18 cellular contexts compared by ENCODE assay signal in the genomic region with DNA sequence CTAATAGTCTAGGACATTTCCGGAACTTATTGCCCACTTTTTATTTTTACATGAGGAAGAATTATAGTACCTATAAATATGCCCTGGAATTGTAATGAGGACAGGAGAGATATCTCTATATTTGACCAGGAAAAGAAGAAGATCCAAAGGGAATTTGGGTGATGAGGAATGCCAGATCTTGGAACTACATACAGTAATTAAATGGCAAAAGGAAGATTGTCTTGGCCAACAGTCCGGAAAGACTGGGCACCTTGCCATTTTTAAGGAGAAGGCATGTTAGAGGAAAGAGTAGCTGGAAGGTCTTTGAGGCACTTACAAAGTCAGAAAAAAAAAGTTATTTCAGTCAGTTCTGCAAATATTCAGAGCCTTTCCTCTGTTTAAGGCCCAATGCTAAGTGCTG.
DNase-seq lines count a peak whose midpoint lies in the region; ATAC-seq and TF ChIP-seq lines count a peak whose summit lies in the region.
"Had no signal": no experiment of that assay in that cellular context is flagged by ENCODE, and none has a peak within 500 bp of the region (broad histone marks: within the 10 kb centered on the region; RNA-seq: fewer than 3 reads in every experiment).

No MANE protein-coding gene starts in this region.

- H3K36me3 Mint-ChIP-seq in HFFc6 (ENCODE audit: low read depth) = no peaks in the 10 kb centered on the region
- H3K36me3 Mint-ChIP-seq: activated naive CD4-positive, alpha-beta T cell treated with anti-CD3 and anti-CD28 coated beads, Interleukin-2, amount 50 U/mL, for 24 hours; CD14-positive monocyte had no signal

- WGBS in thyroid gland, 2 donors = 31 to 33% methylated on average over 2 of the region's 2 CpGs

- no peaks in the 10 kb centered on the region for H3K9me3 Mint-ChIP-seq in HFFc6

- H3K4me3 Mint-ChIP-seq in HFFc6 = no peak overlapping the region
- H3K4me3 Mint-ChIP-seq: activated CD4-positive, alpha-beta T cell treated with anti-CD3 and anti-CD28 coated beads for 36 hours; activated naive CD4-positive, alpha-beta T cell treated with anti-CD3 and anti-CD28 coated beads, Interleukin-2, amount 50 U/mL, for 24 hours; CD14-positive monocyte; stimulated activated naive CD8-positive, alpha-beta T cell treated with anti-CD3 and anti-CD28 coated beads, Interleukin-15, amount 100 ng/mL, for 72 hours had no signal

- no peak overlapping the region for H3K27ac ChIP-seq in thyroid gland
- H3K27ac ChIP-seq: SJCRH30 had no signal

- DNase-seq in HFFc6 = peak; percentile 8
- DNase-seq in cardiac fibroblast (ENCODE audit: low read depth in 2 of 2) = peak; percentile 52 to 73
- peak; percentile 19 for DNase-seq in islet precursor cell
- DNase-seq in thyroid gland = peak; percentile 58
- DNase-seq in activated T-cell treated with anti-CD3 and anti-CD28 coated beads, Interleukin-2, amount 50 U/mL, for 48 hours = no peak
- no peak for DNase-seq in NCI-H82 (lab: John Stamatoyannopoulos, UW)
- DNase-seq: activated CD4-positive, alpha-beta T cell treated with anti-CD3 and anti-CD28 coated beads for 36 hours; activated CD8-positive, alpha-beta memory T cell treated with anti-CD3 and anti-CD28 coated beads, Interleukin-2, amount 50 U/mL, for 48 hours; central memory CD4-positive, alpha-beta T cell; NCI-H1417 treated with DMSO at 0.1 percent for 48 hours; NCI-H226; SJCRH30; stimulated activated naive CD8-positive, alpha-beta T cell treated with anti-CD3 and anti-CD28 coated beads, Interleukin-15, amount 100 ng/mL, for 72 hours; T-helper 9 cell had no signal

- no peaks in the 10 kb centered on the region for H3K27me3 ChIP-seq in thyroid gland
- H3K27me3 ChIP-seq: SJCRH30 had no signal

- no peak for ATAC-seq in HG03159 (IDR thresholded peaks at IDR 0.05; ENCODE audit: unreplicated experiment)
- ATAC-seq: activated CD4-positive, alpha-beta T cell treated with anti-CD3 and anti-CD28 coated beads for 36 hours; stimulated activated naive CD8-positive, alpha-beta T cell treated with anti-CD3 and anti-CD28 coated beads, Interleukin-15, amount 100 ng/mL, for 72 hours had no signal

- intact Hi-C loops in thyroid gland (cut with DNase I) = no loop called here

- peaks cover 30% of the 10 kb centered on the region for H3K4me1 Mint-ChIP-seq in HFFc6 (ENCODE audit: low read depth)
- H3K4me1 Mint-ChIP-seq: activated CD4-positive, alpha-beta T cell treated with anti-CD3 and anti-CD28 coated beads for 36 hours; activated naive CD4-positive, alpha-beta T cell treated with anti-CD3 and anti-CD28 coated beads, Interleukin-2, amount 50 U/mL, for 24 hours; CD14-positive monocyte; stimulated activated naive CD8-positive, alpha-beta T cell treated with anti-CD3 and anti-CD28 coated beads, Interleukin-15, amount 100 ng/mL, for 72 hours had no signal

- TF ChIP-seq CTCF in HFFc6 (IDR thresholded peaks at IDR 0.05) (no peak), cardiac fibroblast (IDR thresholded peaks at IDR 0.05; ENCODE audit: low read depth, low read length) (no peak), thyroid gland (IDR thresholded peaks at IDR 0.05) (no peak)

- TF ChIP-seq POLR2A in thyroid gland (IDR thresholded peaks at IDR 0.05) = no peak

- no peak overlapping the region for H3K27ac Mint-ChIP-seq in HFFc6
- H3K27ac Mint-ChIP-seq: activated CD4-positive, alpha-beta T cell treated with anti-CD3 and anti-CD28 coated beads for 36 hours; activated naive CD4-positive, alpha-beta T cell treated with anti-CD3 and anti-CD28 coated beads, Interleukin-2, amount 50 U/mL, for 24 hours; CD14-positive monocyte; stimulated activated naive CD8-positive, alpha-beta T cell treated with anti-CD3 and anti-CD28 coated beads, Interleukin-15, amount 100 ng/mL, for 72 hours had no signal

- no peaks in the 10 kb centered on the region for H3K9me3 ChIP-seq in thyroid gland
- H3K9me3 ChIP-seq: mucosa of descending colon, SJCRH30 had no signal

- no peak overlapping the region for H3K4me3 ChIP-seq in cardiac fibroblast (replicated peaks in 1 of 2; ENCODE audit: low read depth in 2 of 2, low read length in 2 of 2)
- H3K4me3 ChIP-seq in thyroid gland (replicated peaks in 1 of 3) = no peak overlapping the region
- H3K4me3 ChIP-seq: mucosa of descending colon, SJCRH30 had no signal

- H3K4me1 ChIP-seq in thyroid gland = peaks cover 17 to 21% of the 10 kb centered on the region in 2 donors
- H3K4me1 ChIP-seq: SJCRH30 had no signal

- H3K36me3 ChIP-seq in thyroid gland = no peaks in the 10 kb centered on the region
- H3K36me3 ChIP-seq: SJCRH30 had no signal

- no peaks in the 10 kb centered on the region for H3K27me3 Mint-ChIP-seq in HFFc6 (ENCODE audit: insufficient read depth)

Comparison
In these comparisons a context has a peak if more than half of its experiments do, and no peak if none do; other contexts are left out.
1. DNase-seq: peak in HFFc6 (single experiment), cardiac fibroblast (2 of 2), islet precursor cell (single experiment) and thyroid gland (2 of 2); none in activated T-cell treated with anti-CD3 and anti-CD28 coated beads, Interleukin-2, amount 50 U/mL, for 48 hours (0 of 2) and NCI-H82 (single experiment).